ENCODE assay signal across 9 cellular contexts in the genomic region with DNA sequence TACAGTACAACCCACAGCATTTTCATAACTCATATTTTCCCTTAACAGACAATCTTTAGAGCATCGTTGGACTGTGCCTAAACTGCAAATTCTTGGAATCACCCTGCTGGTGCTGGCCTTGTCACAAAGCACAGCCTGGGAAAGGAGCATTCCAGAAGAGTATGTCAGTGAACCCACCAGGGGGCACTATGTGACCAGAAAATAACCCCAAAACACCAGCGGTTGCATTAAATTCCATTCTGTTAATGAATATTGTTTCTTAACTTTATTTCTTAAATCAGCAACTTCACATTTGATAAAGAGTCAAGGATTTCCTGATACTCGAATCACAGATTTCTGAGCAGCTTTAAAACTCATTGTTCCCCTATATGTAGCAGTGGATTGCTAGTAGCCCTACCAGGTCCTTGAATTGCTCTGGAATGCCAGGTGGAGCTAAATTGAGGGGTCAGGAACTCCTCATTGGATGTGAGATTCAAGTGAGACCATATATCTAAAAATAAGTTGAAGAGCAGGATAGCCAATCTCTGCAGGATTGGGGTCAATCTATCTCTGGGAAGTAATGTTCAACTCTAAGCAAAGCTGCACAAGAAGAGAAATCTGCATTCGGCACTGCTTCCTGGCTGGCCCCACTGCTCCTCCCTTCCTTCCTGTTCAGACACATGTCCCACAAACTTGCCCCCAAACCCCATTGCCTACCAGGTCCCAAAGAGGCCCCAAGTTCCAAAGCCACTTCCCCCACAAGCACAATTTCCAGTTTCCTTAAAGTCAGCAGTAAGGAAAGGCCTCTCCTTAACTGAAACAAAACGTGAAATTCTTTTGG. TPM values are rescaled to one million over a fixed set of nuclear protein-coding genes. Genes with fewer than 3 reads are reported as not detected.
A peak's percentile ranks its signal among the peaks of the same experiment; 100 is the strongest.
DNase-seq lines count a peak whose midpoint lies in the region; ATAC-seq, FAIRE-seq and TF ChIP-seq lines count a peak whose summit lies in the region.
"Had no signal": no experiment of that assay in that cellular context is flagged by ENCODE, and none has a peak within 500 bp of the region (broad histone marks: within the 10 kb centered on the region; RNA-seq: fewer than 3 reads in every experiment).

No MANE protein-coding gene starts in this region.

- no peaks in the 10 kb centered on the region for H3K36me3 ChIP-seq in Panc1 (ENCODE audit: control insufficient read depth, insufficient read depth, low read length)

- no peaks in the 10 kb centered on the region for H3K27me3 ChIP-seq in Panc1 (ENCODE audit: control insufficient read depth, insufficient read depth, low read length)

- no peaks in the 10 kb centered on the region for H3K36me3 Mint-ChIP-seq in neural crest cell (ENCODE audit: low read depth)
- H3K36me3 Mint-ChIP-seq: activated naive CD4-positive, alpha-beta T cell treated with anti-CD3 and anti-CD28 coated beads, Interleukin-2, amount 50 U/mL, for 72 hours had no signal

- TF ChIP-seq CTCF in Panc1 (IDR thresholded peaks at IDR 0.05) (peak; percentile 81), neural crest cell (conservative IDR thresholded peaks at IDR 0.05) (peak; percentile 96)

- H3K9me3 ChIP-seq in Panc1 (ENCODE audit: control insufficient read depth, insufficient read depth, low read depth, low read length), result no peaks in the 10 kb centered on the region

- H3K4me3 Mint-ChIP-seq in neural crest cell, result no peak overlapping the region

- H3K27ac Mint-ChIP-seq in neural crest cell (ENCODE audit: unreplicated experiment), result peak overlapping the region; percentile 94
- H3K27ac Mint-ChIP-seq: activated naive CD4-positive, alpha-beta T cell treated with anti-CD3 and anti-CD28 coated beads, Interleukin-2, amount 50 U/mL, for 72 hours had no signal

- POLR2A ChIA-PET in Panc1 (lab: Charles Lee), result no interaction called here

- no peaks in the 10 kb centered on the region for H3K27me3 Mint-ChIP-seq in neural crest cell (ENCODE audit: low read depth)

- CTCF ChIA-PET in Panc1 (lab: Charles Lee), result interaction anchor here (0.8 to 1.8 kb wide), 3 partner anchors 185 to 224 kb away, joined by 4 to 8 read pairs (median 8); no protein-coding TSS in a partner anchor

- FAIRE-seq in HTR-8/SVneo (lab: Jason Lieb, UNC), result no peak

- in situ Hi-C loops in Panc1 (cut with HindIII; ENCODE audit: low pct_unique_long_range_greater_than_20kb, low sequenced_read_pairs), result no loop called here

- no TSS peak for BruUV-seq in Panc1 (replicated peaks; lab: Mats Ljungman, UMichigan)

- no peak overlapping the region for H3K4me3 ChIP-seq in Panc1 (ENCODE audit: low read depth in 2 of 2, low read length in 2 of 2)

- intact Hi-C loops in Panc1 (cut with micrococcal nuclease; ENCODE audit: unreplicated experiment), result loop anchor here (1.0 to 10.0 kb wide), 3 partner anchors 197 to 256 kb away; no protein-coding TSS in a partner anchor

- H3K4me1 Mint-ChIP-seq in neural crest cell, result peaks cover 31% of the 10 kb centered on the region

- peak; percentile 59 for DNase-seq in DMS 273 treated with DMSO at 0.1 percent for 48 hours (lab: John Stamatoyannopoulos, UW)
- DNase-seq in HTR-8/SVneo (ENCODE audit: insufficient read length, low spot score), result peak; percentile 61
- DNase-seq in Panc1 (ENCODE audit: low read depth, low spot score), result no peak
- DNase-seq in activated T-cell treated with anti-CD3 and anti-CD28 coated beads, Interleukin-2, amount 50 U/mL, for 48 hours, result peak; percentile 60 to 68
- DNase-seq in fibroblast of gingiva (ENCODE audit: low read depth), result peak; percentile 56
- peak; percentile 68 for DNase-seq in neural crest cell (ENCODE audit: low read depth, low spot score)

- ATAC-seq in Panc1 (peak; percentile 89), GM18858 (IDR thresholded peaks at IDR 0.05; ENCODE audit: unreplicated experiment) (no peak)

- H3K27ac ChIP-seq in Panc1 (ENCODE audit: low read length), result no peak overlapping the region
- H3K27ac ChIP-seq in temporal lobe (ENCODE audit: low read depth, low read length), result peak overlapping the region; percentile 62

- 0 out of 2 replicates have a peak, but pooled peaks cover 6% of the 10 kb centered on the region for H3K4me1 ChIP-seq in Panc1 (ENCODE audit: control insufficient read depth, insufficient read depth, low read length)

- no peaks in the 10 kb centered on the region for H3K9me3 Mint-ChIP-seq in neural crest cell
- H3K9me3 Mint-ChIP-seq: activated naive CD4-positive, alpha-beta T cell treated with anti-CD3 and anti-CD28 coated beads, Interleukin-2, amount 50 U/mL, for 72 hours had no signal

RNA-seq across cellular contexts. Expression of gene RAB4A, which starts 12.7 kb away (rescaled TPM):
- total RNA-seq in Panc1 (2021; ENCODE audit: unreplicated experiment), result 73.0 TPM
- polyA plus RNA-seq in Panc1 (2012; ENCODE audit: insufficient read length), result 60.4 TPM
- total RNA-seq in neural crest cell, result 67.0 and 69.0 TPM in 2 replicates
- total RNA-seq in temporal lobe, result 26.1 TPM
